In the genomic region with DNA sequence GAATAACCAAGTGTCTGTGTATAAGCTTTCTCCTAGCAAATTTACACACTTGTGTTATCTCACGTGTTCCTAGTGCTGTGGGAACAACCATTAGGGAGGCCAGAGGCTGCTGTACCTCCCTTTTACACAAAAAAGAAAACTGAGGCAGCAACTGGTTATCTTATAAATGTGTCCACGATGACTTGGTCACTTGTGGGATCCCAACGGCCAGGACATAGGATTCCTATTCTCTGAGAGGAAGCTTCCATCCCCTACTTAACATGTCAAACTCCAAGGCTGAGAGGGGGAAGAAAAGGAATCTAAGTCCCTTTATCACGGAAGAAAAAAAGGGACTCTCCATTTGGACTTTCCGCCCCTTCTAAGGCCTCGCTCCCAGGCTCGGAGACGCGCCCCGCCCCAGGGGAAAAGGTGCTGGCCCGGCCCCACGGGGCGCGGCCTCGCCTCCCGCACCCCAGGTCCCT, we compare ENCODE assay signal across 8 cellular contexts. TPM values are rescaled to one million over a fixed set of nuclear protein-coding genes. Genes with fewer than 3 reads are reported as not detected.
A peak's percentile ranks its signal among the peaks of the same experiment; 100 is the strongest.
DNase-seq lines count a peak whose midpoint lies in the region; ATAC-seq and TF ChIP-seq lines count a peak whose summit lies in the region.

No MANE protein-coding gene starts in this region.

- H3K27me3 ChIP-seq in Caco-2 (replicated peaks; ENCODE audit: control insufficient read depth, insufficient read depth, low read length) (no peaks in the 10 kb centered on the region), layer of hippocampus (ENCODE audit: control insufficient read depth, insufficient read depth, low read length) (no peaks in the 10 kb centered on the region)

- BruUV-seq in Caco-2 (replicated peaks; lab: Mats Ljungman, UMichigan), result TSS peak; percentile 65

- H3K36me3 ChIP-seq in Caco-2 (ENCODE audit: control insufficient read depth, insufficient read depth, low read length), result no peaks in the 10 kb centered on the region

- ATAC-seq in GM19468 (IDR thresholded peaks at IDR 0.05; ENCODE audit: extremely low read depth, unreplicated experiment), result peak; percentile 74
- ATAC-seq in HG03520 (IDR thresholded peaks at IDR 0.05; ENCODE audit: unreplicated experiment), result peak; percentile 77

- CTCF ChIA-PET in Caco-2 (lab: Charles Lee), result interaction anchor here (0.6 to 1.7 kb wide), 10 partner anchors 11 to 969 kb away, joined by 3 to 7 read pairs (median 3); no protein-coding TSS in a partner anchor

- H3K27ac ChIP-seq in layer of hippocampus (ENCODE audit: low read depth, low read length) (peak overlapping the region; percentile 99), temporal lobe (ENCODE audit: low read depth, low read length) (peak overlapping the region; percentile 99)

- POLR2A ChIA-PET in Caco-2 (lab: Charles Lee), result interaction anchor here (0.5 to 0.9 kb wide), 5 partner anchors 27 to 729 kb away, joined by 3 to 4 read pairs (median 3); no protein-coding TSS in a partner anchor

- H3K27me3 Mint-ChIP-seq in Caco-2 (ENCODE audit: insufficient read depth, unreplicated experiment), result peaks cover 9% of the 10 kb centered on the region

- intact Hi-C loops in Caco-2 (cut with micrococcal nuclease; ENCODE audit: unreplicated experiment), result loop anchor here (5.0 to 10.0 kb wide), 2 partner anchors 246 to 731 kb away; no protein-coding TSS in a partner anchor

- no peaks in the 10 kb centered on the region for H3K9me3 ChIP-seq in Caco-2

- in situ Hi-C loops in astrocyte of the spinal cord (cut with HindIII; ENCODE audit: low sequenced_read_pairs), result no loop called here

- H3K9me3 Mint-ChIP-seq in Caco-2 (ENCODE audit: unreplicated experiment), result no peaks in the 10 kb centered on the region

- H3K4me3 ChIP-seq in Caco-2 (ENCODE audit: low read depth, low read length), result peak overlapping the region; percentile 68
- peak overlapping the region; percentile 52 for H3K4me3 ChIP-seq in astrocyte of the spinal cord (ENCODE audit: low read depth, low read length)

- H3K4me3 Mint-ChIP-seq in Caco-2 (ENCODE audit: unreplicated experiment), result peak overlapping the region; percentile 88

- TF ChIP-seq CTCF in Caco-2 (IDR thresholded peaks at IDR 0.05; ENCODE audit: insufficient read depth in 1 of 2, low read depth in 1 of 2, low read length in 1 of 2, severe bottlenecking in 1 of 2, unreplicated experiment in 1 of 2), result no peak
- TF ChIP-seq CTCF in astrocyte of the spinal cord (IDR thresholded peaks at IDR 0.05; ENCODE audit: low read depth, low read length), result no peak

- H3K36me3 Mint-ChIP-seq in Caco-2 (ENCODE audit: insufficient read depth, unreplicated experiment), result peaks cover 8% of the 10 kb centered on the region

- no peaks in the 10 kb centered on the region for H3K4me1 Mint-ChIP-seq in Caco-2 (ENCODE audit: low read depth, unreplicated experiment)

- DNase-seq in Caco-2, result no peak
- no peak for DNase-seq in astrocyte of the spinal cord (ENCODE audit: low read depth, low spot score)
- DNase-seq in SK-N-DZ (ENCODE audit: low spot score), result no peak
- DNase-seq in inferior parietal cortex (ENCODE audit: extremely low spot score), result no peak

- peaks cover 6% of the 10 kb centered on the region; the same call in 1 of the 2 replicates for H3K4me1 ChIP-seq in Caco-2

- peak overlapping the region; percentile 95 for H3K27ac Mint-ChIP-seq in Caco-2 (ENCODE audit: unreplicated experiment)

RNA-seq across cellular contexts. Expression of gene ZNF438, which starts 0.4 kb away (rescaled TPM):
- total RNA-seq in Caco-2 (2022) (0.58 and 1.00 TPM in 2 replicates), temporal lobe (3.0 TPM)
- 1.9 and 2.8 TPM in 2 replicates for polyA plus RNA-seq in SK-N-DZ (2014; cell fraction: cytosol; rRNA removed)
- 1.5 and 2.9 TPM in 2 replicates for polyA plus RNA-seq in SK-N-DZ (2014; cell fraction: nucleus; rRNA removed)
